ENCODE assay signal across 19 cellular contexts in the genomic region with DNA sequence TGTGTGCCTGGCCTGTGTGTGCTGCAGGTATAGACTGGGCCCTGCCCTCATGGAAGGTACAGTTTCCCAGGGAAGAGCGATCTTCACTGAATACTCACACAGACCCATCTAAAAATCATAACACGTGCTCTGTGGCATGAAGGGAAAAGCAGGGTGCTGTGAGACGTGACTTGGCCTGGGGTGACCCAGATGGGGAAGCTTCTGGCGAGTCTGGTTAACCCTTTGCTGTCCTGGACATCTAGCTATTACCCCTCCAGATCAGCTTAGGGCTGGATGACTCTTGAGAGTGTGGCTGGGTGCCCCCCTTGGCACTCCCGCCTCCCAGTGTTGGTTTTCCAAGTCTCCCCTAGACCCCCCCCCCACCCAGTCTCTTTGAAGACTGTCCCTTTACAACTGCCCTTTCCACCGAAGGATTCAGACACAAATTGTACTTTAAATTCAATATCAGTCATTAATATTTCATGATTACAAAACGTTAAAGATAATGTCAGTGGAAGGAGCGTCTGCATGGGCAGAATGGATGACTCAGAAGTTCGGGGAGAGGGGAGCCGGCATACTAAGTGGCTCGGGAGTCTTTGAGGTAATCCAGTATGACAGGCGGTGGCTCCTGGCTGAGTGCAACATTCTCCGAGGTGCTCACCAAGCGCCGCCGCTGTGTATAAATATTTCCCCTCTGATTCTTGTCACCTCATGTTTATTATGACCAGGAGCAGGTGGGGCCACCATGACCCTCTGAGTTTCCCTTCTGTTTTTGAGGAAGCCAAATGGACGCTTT.
"Had no signal": no experiment of that assay in that cellular context is flagged by ENCODE, and none has a peak within 500 bp of the region (broad histone marks: within the 10 kb centered on the region; RNA-seq: fewer than 3 reads in every experiment).

No MANE protein-coding gene starts in this region.

- FAIRE-seq: colon, kidney had no signal

- ATAC-seq: activated CD4-positive, alpha-beta T cell treated with anti-CD3 and anti-CD28 coated beads for 36 hours; left lung had no signal

- DNase-seq: activated CD4-positive, alpha-beta memory T cell treated with anti-CD3 and anti-CD28 coated beads for 36 hours; activated CD4-positive, alpha-beta T cell treated with anti-CD3 and anti-CD28 coated beads for 36 hours; activated gamma-delta T cell treated with Interleukin-2 at 50 U/mL for 16 hours; activated T-cell treated with anti-CD3 and anti-CD28 coated beads for 4 hours; dorsolateral prefrontal cortex; kidney; left lung; mammary epithelial cell; midbrain; nephron progenitor cell; occipital lobe; posterior cingulate gyrus; stimulated activated CD4-positive, alpha-beta T cell treated with anti-CD3 and anti-CD28 coated beads, Interleukin-12 subunit alpha, Interleukin-12 subunit beta, amount 100 ng/mL, for 4 hours; stimulated activated CD4-positive, alpha-beta T cell treated with anti-CD3 and anti-CD28 coated beads, Interleukin-1b, Interleukin-23, amount 100 ng/mL, for 48 hours; stimulated activated CD8-positive, alpha-beta memory T cell treated with anti-CD3 and anti-CD28 coated beads, Interleukin-4, amount 100 ng/mL, for 48 hours; stimulated activated naive CD4-positive, alpha-beta T cell treated with Interleukin-2 at 50 U/mL for 16 hours; T1000; thyroid gland had no signal
